21 cellular contexts compared by ENCODE assay signal in the genomic region with DNA sequence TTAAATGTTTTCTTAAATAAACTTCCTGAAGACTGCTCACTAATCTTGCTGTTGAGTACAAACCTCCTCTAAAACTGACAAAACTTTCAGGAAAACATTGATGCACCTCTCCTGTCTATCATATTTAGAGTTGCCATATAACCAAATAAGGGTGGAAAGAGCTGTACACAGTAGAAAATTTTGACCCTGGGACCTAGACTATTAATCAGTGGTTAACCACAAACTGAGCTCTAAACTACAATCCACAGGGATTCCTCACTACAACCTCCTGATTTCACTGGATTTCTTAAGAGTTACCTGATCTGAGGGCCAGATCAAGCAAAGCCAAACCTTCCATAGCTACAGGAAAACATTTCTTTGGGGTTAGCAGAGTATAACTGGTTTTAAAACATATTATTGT. TPM values are rescaled to one million over a fixed set of nuclear protein-coding genes. Genes with fewer than 3 reads are reported as not detected.
DNase-seq lines count a peak whose midpoint lies in the region; ATAC-seq, FAIRE-seq and TF ChIP-seq lines count a peak whose summit lies in the region.
"Had no signal": no experiment of that assay in that cellular context is flagged by ENCODE, and none has a peak within 500 bp of the region (broad histone marks: within the 10 kb centered on the region; RNA-seq: fewer than 3 reads in every experiment).

No MANE protein-coding gene starts in this region.

- H3K4me1 Mint-ChIP-seq in astrocyte (ENCODE audit: low read depth, unreplicated experiment): peaks cover 16% of the 10 kb centered on the region
- H3K4me1 Mint-ChIP-seq: activated naive CD4-positive, alpha-beta T cell treated with anti-CD3 and anti-CD28 coated beads, Interleukin-2, amount 50 U/mL, for 24 hours had no signal

- H4K20me1 ChIP-seq in HCT116 (ENCODE audit: insufficient read depth) (no peaks in the 10 kb centered on the region), astrocyte (ENCODE audit: insufficient read depth, low read length) (no peaks in the 10 kb centered on the region)

- no TSS peak for BruUV-seq in HCT116 (replicated peaks; lab: Mats Ljungman, UMichigan)

- peaks cover 10 to 28% of the 10 kb centered on the region in 2 experiments; a peak in 3 of 4 replicates for H3K4me1 ChIP-seq in HCT116 (ENCODE audit: control insufficient read depth in 1 of 2, insufficient read depth in 2 of 2, low read length in 2 of 2)
- peaks cover 13% of the 10 kb centered on the region for H3K4me1 ChIP-seq in astrocyte (ENCODE audit: insufficient read depth, low read length)
- H3K4me1 ChIP-seq in mucosa of descending colon (ENCODE audit: low read depth): no peaks in the 10 kb centered on the region
- H3K4me1 ChIP-seq: A549 had no signal

- no peak for TF ChIP-seq RAD21 in HCT116 (IDR thresholded peaks at IDR 0.05; ENCODE audit: low read depth)

- H3K4me3 Mint-ChIP-seq in astrocyte (ENCODE audit: unreplicated experiment): no peak overlapping the region
- H3K4me3 Mint-ChIP-seq: activated naive CD4-positive, alpha-beta T cell treated with anti-CD3 and anti-CD28 coated beads, Interleukin-2, amount 50 U/mL, for 24 hours; naive thymus-derived CD8-positive, alpha-beta T cell had no signal

- H3K79me2 ChIP-seq in HCT116 (ENCODE audit: insufficient read depth, low read length) (no peaks in the 10 kb centered on the region), astrocyte (ENCODE audit: insufficient read depth, low read length) (no peaks in the 10 kb centered on the region)

- H2AFZ ChIP-seq in HCT116 (ENCODE audit: low read depth, low read length, poor library complexity, severe bottlenecking) (no peak overlapping the region), astrocyte (ENCODE audit: low read depth, low read length) (no peak overlapping the region)

- peak; percentile 41 for DNase-seq in ACHN
- DNase-seq in HCT116 (ENCODE audit: low read depth, low spot score): peak; percentile 79
- peak; percentile 92 for DNase-seq in astrocyte (ENCODE audit: low read depth)
- peak; percentile 23 to 60 for DNase-seq in foreskin fibroblast
- DNase-seq in HuH-7 (ENCODE audit: low spot score): no peak
- no peak for DNase-seq in mucosa of descending colon
- DNase-seq in SK-N-DZ (ENCODE audit: low spot score): no peak
- DNase-seq in effector CD4-positive, alpha-beta T cell: no peak
- DNase-seq: activated CD8-positive, alpha-beta memory T cell treated with anti-CD3 and anti-CD28 coated beads, Interleukin-2, amount 50 U/mL, for 4 hours; Calu3; cerebellar nuclear complex; hypothalamus; left ventricle myocardium superior; MV-4-11; naive thymus-derived CD8-positive, alpha-beta T cell; NCI-H2107; stimulated activated CD4-positive, alpha-beta T cell treated with anti-CD3 and anti-CD28 coated beads, Interleukin-1b, Interleukin-23, amount 100 ng/mL, for 48 hours had no signal

- peaks cover 11% of the 10 kb centered on the region for H3K36me3 Mint-ChIP-seq in astrocyte (ENCODE audit: low read depth, unreplicated experiment)
- H3K36me3 Mint-ChIP-seq: activated naive CD4-positive, alpha-beta T cell treated with anti-CD3 and anti-CD28 coated beads, Interleukin-2, amount 50 U/mL, for 24 hours had no signal

- ATAC-seq in HCT116 (peak; percentile 86), mucosa of descending colon (no peak)
- ATAC-seq: A549; left ventricle myocardium superior; naive thymus-derived CD8-positive, alpha-beta T cell; Right ventricle myocardium inferior had no signal

- peaks cover 0 to 27% of the 10 kb centered on the region in 2 experiments; a peak in 1 of 4 replicates for H3K36me3 ChIP-seq in HCT116 (ENCODE audit: control insufficient read depth in 1 of 2, insufficient read depth in 2 of 2, low read length in 2 of 2)
- H3K36me3 ChIP-seq in astrocyte (ENCODE audit: insufficient read depth, low read length): no peaks in the 10 kb centered on the region
- no peaks in the 10 kb centered on the region for H3K36me3 ChIP-seq in mucosa of descending colon (ENCODE audit: low read depth)

- in situ Hi-C loops in ACHN (cut with HindIII; ENCODE audit: low pct_ligation_motif_present, low pct_unique_long_range_greater_than_20kb, low sequenced_read_pairs): no loop called here

- H3K4me2 ChIP-seq in HCT116 (ENCODE audit: low read length) (peak overlapping the region; percentile 27), astrocyte (ENCODE audit: low read length) (peak overlapping the region; percentile 32)
- H3K4me2 ChIP-seq: A549 had no signal

- TF ChIP-seq CTCF in HCT116 (IDR thresholded peaks at IDR 0.05 in 2 of 3, conservative IDR thresholded peaks at IDR 0.05 in 1 of 3; ENCODE audit: borderline replicate concordance in 1 of 3, insufficient read depth in 1 of 3, low read depth in 2 of 3, low read length in 2 of 3) (no peak), astrocyte (IDR thresholded peaks at IDR 0.05; ENCODE audit: insufficient read depth, low read depth, low read length) (no peak), foreskin fibroblast (IDR thresholded peaks at IDR 0.05; ENCODE audit: low read depth, low read length) (no peak), mucosa of descending colon (IDR thresholded peaks at IDR 0.05) (no peak)

- no peak overlapping the region for H3K4me3 ChIP-seq in HCT116 (replicated peaks in 1 of 2; ENCODE audit: low read depth in 1 of 2, low read length in 2 of 2)
- H3K4me3 ChIP-seq in astrocyte (ENCODE audit: insufficient read depth, low read depth, low read length): no peak overlapping the region
- no peak overlapping the region for H3K4me3 ChIP-seq in foreskin fibroblast (ENCODE audit: low read depth in 1 of 2, low read length in 2 of 2)
- H3K4me3 ChIP-seq in mucosa of descending colon: no peak overlapping the region
- H3K4me3 ChIP-seq: A549, thoracic aorta had no signal

- TF ChIP-seq POLR2A in HCT116 (IDR thresholded peaks at IDR 0.05; ENCODE audit: borderline replicate concordance, extremely low read depth, insufficient read depth, insufficient read length): no peak

- CTCF ChIA-PET in HCT116 (lab: Charles Lee): no interaction called here

- H3K27me3 ChIP-seq in HCT116 (ENCODE audit: insufficient read depth, low read length) (no peaks in the 10 kb centered on the region), astrocyte (ENCODE audit: insufficient read depth, low read length) (no peaks in the 10 kb centered on the region)

- H3K9me3 Mint-ChIP-seq in astrocyte (ENCODE audit: unreplicated experiment): peaks cover 18% of the 10 kb centered on the region
- H3K9me3 Mint-ChIP-seq: activated naive CD4-positive, alpha-beta T cell treated with anti-CD3 and anti-CD28 coated beads, Interleukin-2, amount 50 U/mL, for 24 hours had no signal

- intact Hi-C loops in HCT116 (cut with micrococcal nuclease) (no loop called here), mucosa of descending colon (cut with DNase I, micrococcal nuclease) (no loop called here)

- H3K9me3 ChIP-seq in HCT116 (ENCODE audit: control insufficient read depth in 1 of 2, insufficient read depth in 1 of 2, low read depth in 1 of 2, low read length in 2 of 2) (peaks cover 3 to 7% of the 10 kb centered on the region in 2 experiments; a peak in 1 of 4 replicates), astrocyte (ENCODE audit: insufficient read depth, low read depth, low read length) (peaks cover 8% of the 10 kb centered on the region), mucosa of descending colon (peaks cover 8% of the 10 kb centered on the region)
- H3K9me3 ChIP-seq: A549, thoracic aorta had no signal

- H3K9ac ChIP-seq in HCT116 (ENCODE audit: low read length): no peak overlapping the region
- no peak overlapping the region for H3K9ac ChIP-seq in astrocyte (ENCODE audit: low read length)

- RAD21 ChIA-PET in HCT116 (lab: Charles Lee; ENCODE audit: low non-redundant PET in 1 of 2, low total read pairs in 2 of 2, uncharacterized antibody in 2 of 2, unreplicated experiment in 2 of 2): no interaction called here

- no peak overlapping the region for H3K27ac Mint-ChIP-seq in astrocyte (ENCODE audit: unreplicated experiment)
- H3K27ac Mint-ChIP-seq: activated naive CD4-positive, alpha-beta T cell treated with anti-CD3 and anti-CD28 coated beads, Interleukin-2, amount 50 U/mL, for 24 hours; naive thymus-derived CD8-positive, alpha-beta T cell had no signal

- no peaks in the 10 kb centered on the region for H3K27me3 Mint-ChIP-seq in astrocyte (ENCODE audit: low read depth, unreplicated experiment)

- H3K9me2 ChIP-seq in HCT116 (ENCODE audit: insufficient read depth): no peaks in the 10 kb centered on the region

- H3K27ac ChIP-seq in HCT116 (ENCODE audit: low read depth, low read length): peak overlapping the region; percentile 9; the same call in 1 of the 2 replicates
- H3K27ac ChIP-seq in astrocyte (ENCODE audit: low read depth, low read length): no peak overlapping the region
- H3K27ac ChIP-seq: A549 had no signal

- POLR2A ChIA-PET in HCT116 (lab: Charles Lee): interaction anchor here (1.6 kb wide), 1 partner anchor 9 kb away, joined by 3 read pairs; no protein-coding TSS in a partner anchor

- FAIRE-seq in astrocyte (lab: Jason Lieb, UNC): no peak
- FAIRE-seq: A549 had no signal

TF ChIP-seq in HCT116, 20 proteins besides CTCF, POLR2A, EP300 and RAD21 (continues in another document):
- no peak for TF ChIP-seq CBX3 (IDR thresholded peaks at IDR 0.05; ENCODE audit: low read depth)
- TF ChIP-seq ZNF274 (IDR thresholded peaks at IDR 0.05; ENCODE audit: low read depth, low read length): no peak
- no peak for TF ChIP-seq TCF7L2 (IDR thresholded peaks at IDR 0.05; ENCODE audit: borderline replicate concordance, extremely low read depth, insufficient read depth, insufficient read length)
- no peak for TF ChIP-seq EGR1 (IDR thresholded peaks at IDR 0.05; ENCODE audit: low read depth)
- TF ChIP-seq, protein P1, sequence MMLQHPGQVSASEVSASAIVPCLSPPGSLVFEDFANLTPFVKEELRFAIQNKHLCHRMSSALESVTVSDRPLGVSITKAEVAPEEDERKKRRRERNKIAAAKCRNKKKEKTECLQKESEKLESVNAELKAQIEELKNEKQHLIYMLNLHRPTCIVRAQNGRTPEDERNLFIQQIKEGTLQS (IDR thresholded peaks at IDR 0.05): no peak
- 0 out of 2 replicates have a peak, but pooled peaks have one; percentile 22 for TF ChIP-seq POLR2AphosphoS5 (IDR thresholded peaks at IDR 0.05; ENCODE audit: low read depth, low read length)
- no peak for TF ChIP-seq ZFX (IDR thresholded peaks at IDR 0.05)
- TF ChIP-seq SRF (IDR thresholded peaks at IDR 0.05; ENCODE audit: low read depth): peak; percentile 92
- peak; percentile 41; the same call in 1 of the 2 replicates for TF ChIP-seq JUND (IDR thresholded peaks at IDR 0.05)

RNA-seq across cellular contexts. Expression of a gene that starts 39.9 kb away (rescaled TPM):
- 152 TPM for total RNA-seq in HCT116 (2021; ENCODE audit: unreplicated experiment)
- 89.8 and 100 TPM in 2 replicates for polyA plus RNA-seq in HCT116 (2012)
- total RNA-seq in astrocyte: 0.07 TPM in 1 of 2 replicates, not detected in the other
- total RNA-seq in mucosa of descending colon: 1 to 10 TPM in 1 of 3 donors, not detected in 2; 1.4 TPM
- not detected in 2 replicates for polyA plus RNA-seq in SK-N-DZ (2014; cell fraction: cytosol; rRNA removed)
- polyA plus RNA-seq in SK-N-DZ (2014; cell fraction: nucleus; rRNA removed): 0.24 TPM in 1 of 2 replicates, not detected in the other
- total RNA-seq: Calu3, left ventricle myocardium superior, Right ventricle myocardium inferior, thoracic aorta had no signal
- polyA plus RNA-seq: A549; naive thymus-derived CD8-positive, alpha-beta T cell had no signal

Comparison
In these comparisons a context has a peak if more than half of its experiments do, and no peak if none do; other contexts are left out.
1. DNase-seq: peak in ACHN (single experiment), HCT116 (single experiment), astrocyte (single experiment) and foreskin fibroblast (2 of 2); none in HuH-7 (single experiment), mucosa of descending colon (0 of 3), SK-N-DZ (single experiment) and effector CD4-positive, alpha-beta T cell (single experiment).
2. RNA of a gene that starts 39.9 kb away (total RNA-seq): 152 TPM in HCT116 (single experiment); 1.4 TPM in mucosa of descending colon and 0.07 TPM in astrocyte; every median in the first group is over 10 times any median in the second.